ENCODE assay signal across 14 cellular contexts in the genomic region with DNA sequence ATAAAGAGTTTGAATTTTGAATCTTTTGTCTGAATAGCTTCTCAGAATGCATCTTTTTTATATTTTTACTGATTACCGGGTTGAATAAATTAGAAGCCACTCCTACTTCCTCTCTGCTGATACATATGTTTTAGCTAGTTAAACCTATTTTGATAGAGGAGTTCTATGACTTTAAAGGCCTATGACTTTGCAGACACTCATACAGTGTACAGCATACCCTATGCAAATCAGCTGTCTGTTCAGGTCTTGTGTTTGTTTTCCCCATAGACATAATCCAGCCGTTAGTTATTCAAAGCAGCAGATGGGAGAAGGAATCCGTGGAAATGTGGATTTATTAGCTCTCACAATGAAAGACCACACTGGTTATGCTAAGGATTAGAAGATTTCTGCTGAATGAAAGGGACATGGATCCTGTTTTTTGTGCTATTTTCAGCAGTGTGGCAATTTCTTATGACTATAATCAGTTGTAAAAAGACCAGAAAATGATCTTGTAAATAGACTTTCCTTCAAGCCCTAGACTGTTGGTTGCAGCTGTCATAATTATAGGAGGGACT.
A peak's percentile ranks its signal among the peaks of the same experiment; 100 is the strongest.
DNase-seq lines count a peak whose midpoint lies in the region; ATAC-seq lines count a peak whose summit lies in the region.
"Had no signal": no experiment of that assay in that cellular context is flagged by ENCODE, and none has a peak within 500 bp of the region (broad histone marks: within the 10 kb centered on the region; RNA-seq: fewer than 3 reads in every experiment).

No MANE protein-coding gene starts in this region.

- peak; percentile 48 for DNase-seq in NCI-H2029 treated with DMSO at 0.1 percent for 48 hours (lab: John Stamatoyannopoulos, UW)
- DNase-seq in NCI-H2029 (lab: John Stamatoyannopoulos, UW) = no peak
- peak; percentile 44 for DNase-seq in NAMALWA (ENCODE audit: low spot score)
- DNase-seq in SHP77 (lab: John Stamatoyannopoulos, UW) = peak; percentile 13 to 59
- peak; percentile 48 for DNase-seq in left kidney (ENCODE audit: low read depth, low spot score)
- DNase-seq in activated CD8-positive, alpha-beta memory T cell treated with anti-CD3 and anti-CD28 coated beads, Interleukin-2, amount 50 U/mL, for 4 hours = no peak
- no peak for DNase-seq in LoVo (ENCODE audit: low spot score)
- DNase-seq: activated B cell treated with CpG ODN at 0.5 μM for 24 hours; brain microvascular endothelial cell; COR-L47; stimulated activated CD4-positive, alpha-beta T cell treated with anti-CD3 and anti-CD28 coated beads, Interleukin-12 subunit alpha, Interleukin-12 subunit beta, amount 100 ng/mL, for 4 hours had no signal

- ATAC-seq in HG02610 (IDR thresholded peaks at IDR 0.05; ENCODE audit: unreplicated experiment) = no peak
- ATAC-seq: A549, Right ventricle myocardium inferior had no signal

Comparison
In these comparisons a context has a peak if more than half of its experiments do, and no peak if none do; other contexts are left out.
1. DNase-seq: peak in NCI-H2029 treated with DMSO at 0.1 percent for 48 hours (single experiment), NAMALWA (single experiment), SHP77 (2 of 2) and left kidney (single experiment); none in NCI-H2029 (single experiment), activated CD8-positive, alpha-beta memory T cell treated with anti-CD3 and anti-CD28 coated beads, Interleukin-2, amount 50 U/mL, for 4 hours (single experiment) and LoVo (single experiment).